Comparison of ENCODE assay signal across 8 cellular contexts in the genomic region with DNA sequence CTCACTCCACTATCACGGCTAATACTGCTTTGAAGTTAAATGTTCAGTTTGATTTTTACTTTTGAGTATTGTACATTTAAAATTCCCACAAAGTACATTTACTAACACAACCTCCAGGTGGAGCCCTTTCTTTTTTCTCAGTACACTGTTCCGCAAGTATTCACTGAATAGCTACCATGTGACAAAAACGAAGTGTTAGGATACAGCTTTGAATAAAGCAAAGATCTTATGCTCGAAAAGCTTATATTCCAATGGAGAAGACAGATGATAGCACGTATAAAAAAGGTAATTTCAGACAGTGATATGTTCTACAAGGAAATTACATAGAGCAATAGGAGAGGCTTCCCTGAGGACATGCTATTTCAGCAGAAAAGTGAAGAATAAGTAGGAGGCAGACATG.
A peak's percentile ranks its signal among the peaks of the same experiment; 100 is the strongest.
DNase-seq lines count a peak whose midpoint lies in the region; ATAC-seq and TF ChIP-seq lines count a peak whose summit lies in the region.

No MANE protein-coding gene starts in this region.

- no peak overlapping the region for H3K4me3 Mint-ChIP-seq in central memory CD8-positive, alpha-beta T cell

- H3K27me3 Mint-ChIP-seq in central memory CD8-positive, alpha-beta T cell = peaks cover 6% of the 10 kb centered on the region

- in situ Hi-C loops in GM13977 (cut with MboI; ENCODE audit: low pct_unique_long_range_greater_than_20kb, low sequenced_read_pairs, unreplicated experiment) = loop anchor here (5.0 to 10.0 kb wide), 3 partner anchors 184 to 364 kb away; no protein-coding TSS in a partner anchor

- TF ChIP-seq POLR2A in uterus (IDR thresholded peaks at IDR 0.05) = no peak

- TF ChIP-seq CTCF in AG09309 (IDR thresholded peaks at IDR 0.05; ENCODE audit: control insufficient read depth, insufficient read depth, low read depth, low read length, missing control alignments) (peak; percentile 50), GM13977 (IDR thresholded peaks at IDR 0.05; ENCODE audit: extremely low read depth, insufficient read depth, missing control alignments) (peak; percentile 53), uterus (IDR thresholded peaks at IDR 0.05) (peak; percentile 52 to 86 (median 82))

- intact Hi-C loops in uterus (cut with DNase I; ENCODE audit: low total_unique reads) = loop anchor here (10.0 kb wide), 1 partner anchor 184 kb away; no protein-coding TSS in a partner anchor

- peaks cover 3% of the 10 kb centered on the region for H3K36me3 Mint-ChIP-seq in central memory CD8-positive, alpha-beta T cell (ENCODE audit: insufficient read depth)

- H3K36me3 ChIP-seq in uterus = no peaks in the 10 kb centered on the region

- no peaks in the 10 kb centered on the region for H3K9me3 Mint-ChIP-seq in central memory CD8-positive, alpha-beta T cell

- H3K4me3 ChIP-seq in AG09309 (ENCODE audit: control insufficient read depth, low read depth, low read length) (no peak overlapping the region), uterus (no peak overlapping the region)

- no peak overlapping the region for H3K27ac Mint-ChIP-seq in central memory CD8-positive, alpha-beta T cell (ENCODE audit: low read depth)

- DNase-seq in AG09309 (ENCODE audit: low read depth) (peak; percentile 27), GM13977 (ENCODE audit: low spot score) (peak; percentile 45), NOMO-1 treated with dmso at 0.1 percent for 144 hours (lab: John Stamatoyannopoulos, UW; ENCODE audit: unreplicated experiment) (peak; percentile 43), left lobe of liver (ENCODE audit: low spot score) (no peak), uterus (no peak), NCI-H774 (lab: John Stamatoyannopoulos, UW) (no peak)
- DNase-seq in central memory CD8-positive, alpha-beta T cell (ENCODE audit: low spot score in 2 of 2) = no peak

- no peaks in the 10 kb centered on the region for H3K9me3 ChIP-seq in uterus

- H3K27ac ChIP-seq in uterus = peak overlapping the region in 1 of 2 donors; percentile 63

- no peaks in the 10 kb centered on the region for H3K4me1 ChIP-seq in uterus

- peaks cover 5% of the 10 kb centered on the region for H3K4me1 Mint-ChIP-seq in central memory CD8-positive, alpha-beta T cell

- H3K27me3 ChIP-seq in uterus = no peaks in the 10 kb centered on the region

- ATAC-seq in HG03520 (IDR thresholded peaks at IDR 0.05; ENCODE audit: unreplicated experiment) (peak; percentile 63), left lobe of liver (peak; percentile 92)
- peak; percentile 64 for ATAC-seq in central memory CD8-positive, alpha-beta T cell (replicated peaks; ENCODE audit: extremely low read depth, poor library complexity, severe bottlenecking)

Comparison
In these comparisons a context has a peak if more than half of its experiments do, and no peak if none do; other contexts are left out.
1. DNase-seq: peak in AG09309 (single experiment), GM13977 (single experiment) and NOMO-1 treated with dmso at 0.1 percent for 144 hours (single experiment); none in central memory CD8-positive, alpha-beta T cell (0 of 2), left lobe of liver (single experiment), uterus (0 of 2) and NCI-H774 (single experiment).
2. Peak in every context shown above with its lines, with median percentiles within 50 percentile points of each other: CTCF ChIP-seq and ATAC-seq.